In genomic region chr18:40670991-40671390, GRCh38 we compare ENCODE assay signal across 1 cellular context.
TF ChIP-seq lines count a peak whose summit lies in the region.

No MANE protein-coding gene starts in this region.

TF ChIP-seq in GM23338, 12 proteins besides CTCF, POLR2A, EP300 and RAD21:
- no peak for TF ChIP-seq ZNF462 (CRISPR knock-in tag; IDR thresholded peaks at IDR 0.05)
- no peak for TF ChIP-seq ETS1 (IDR thresholded peaks at IDR 0.05)
- no peak for TF ChIP-seq CREB1 (CRISPR knock-in tag; IDR thresholded peaks at IDR 0.05; ENCODE audit: low read depth)
TF ChIP-seq in GM23338: peak in this region for 0.
